ENCODE assay signal across 8 cellular contexts in the genomic region with DNA sequence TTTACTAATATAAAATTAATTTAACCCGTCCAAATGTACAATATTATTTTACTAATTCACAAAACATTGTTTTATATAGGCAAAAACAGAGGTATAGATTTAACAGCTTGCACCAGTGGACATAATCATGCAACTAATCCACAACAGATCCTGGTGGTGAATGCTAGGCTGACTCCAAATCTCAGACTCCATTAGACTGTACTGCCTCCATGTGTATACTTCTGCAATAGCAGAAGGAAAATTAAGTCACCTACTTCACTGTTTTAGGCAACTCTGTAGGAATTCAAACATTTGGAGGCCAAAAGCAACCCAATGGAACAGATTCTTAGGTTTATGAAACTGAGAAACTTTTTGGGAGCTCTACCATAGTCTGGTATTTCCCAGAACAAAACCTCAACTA. TPM values are rescaled to one million over a fixed set of nuclear protein-coding genes. Genes with fewer than 3 reads are reported as not detected.
DNase-seq lines count a peak whose midpoint lies in the region; ATAC-seq, FAIRE-seq and TF ChIP-seq lines count a peak whose summit lies in the region.

No MANE protein-coding gene starts in this region.

- no peak for FAIRE-seq in bronchial epithelial cell (lab: Jason Lieb, UNC)

- no peaks in the 10 kb centered on the region for H3K36me3 Mint-ChIP-seq in naive thymus-derived CD8-positive, alpha-beta T cell

- TF ChIP-seq CTCF in bronchial epithelial cell (IDR thresholded peaks at IDR 0.05; ENCODE audit: insufficient read depth, low read length, severe bottlenecking), result peak; percentile 55

- peaks cover 0 to 10% (median 8%) of the 10 kb centered on the region in 5 donors for H3K27me3 Mint-ChIP-seq in naive thymus-derived CD8-positive, alpha-beta T cell

- POLR2A ChIA-PET in naive thymus-derived CD8-positive, alpha-beta T cell (lab: Charles Lee), result no interaction called here

- H3K4me1 Mint-ChIP-seq in naive thymus-derived CD8-positive, alpha-beta T cell, result no peaks in the 10 kb centered on the region

- DNase-seq in activated CD4-positive, CD25-positive, alpha-beta regulatory T cell (lab: John Stamatoyannopoulos, UW), result no peak
- DNase-seq in H7 (peak; percentile 46), NCI-H2196 (lab: John Stamatoyannopoulos, UW; ENCODE audit: unreplicated experiment) (peak; percentile 7), bronchial epithelial cell (ENCODE audit: low read depth) (peak; percentile 61), cerebellar nuclear complex (lab: John Stamatoyannopoulos, UW) (no peak)
- peak in 1 of 10 donors; percentile 2 for DNase-seq in naive thymus-derived CD8-positive, alpha-beta T cell

- no peak overlapping the region for H3K4me3 Mint-ChIP-seq in naive thymus-derived CD8-positive, alpha-beta T cell

- H3K9me3 Mint-ChIP-seq in naive thymus-derived CD8-positive, alpha-beta T cell, result no peaks in the 10 kb centered on the region

- H3K36me3 ChIP-seq in H7 (replicated peaks; ENCODE audit: control insufficient read depth, insufficient read depth, low read length), result no peaks in the 10 kb centered on the region
- no peaks in the 10 kb centered on the region for H3K36me3 ChIP-seq in bronchial epithelial cell (ENCODE audit: control insufficient read depth, insufficient read depth, low read length)

- H3K27me3 ChIP-seq in H7 (ENCODE audit: control insufficient read depth, insufficient read depth, low read length) (no peaks in the 10 kb centered on the region), bronchial epithelial cell (ENCODE audit: control insufficient read depth, insufficient read depth, low read length) (no peaks in the 10 kb centered on the region)

- H3K4me3 ChIP-seq in H7 (ENCODE audit: insufficient read depth, low read depth, low read length), result no peak overlapping the region
- no peak overlapping the region for H3K4me3 ChIP-seq in bronchial epithelial cell (ENCODE audit: low read depth, low read length)

- H3K27ac Mint-ChIP-seq in naive thymus-derived CD8-positive, alpha-beta T cell, result no peak overlapping the region

- ATAC-seq in activated CD4-positive, CD25-positive, alpha-beta regulatory T cell treated with anti-CD3 and anti-CD28 coated beads, Interleukin-2, amount 50 U/mL, for 24 hours, result peak; percentile 61 to 79
- ATAC-seq in naive thymus-derived CD8-positive, alpha-beta T cell, result peak; percentile 39 to 49
- ATAC-seq in GM19324 (IDR thresholded peaks at IDR 0.05; ENCODE audit: low FRiP score, unreplicated experiment), result no peak

RNA-seq across cellular contexts. Expression of gene RAB39A, which starts 30.0 kb away (rescaled TPM):
- total RNA-seq in H7 (2014; rRNA removed; shearing (Covaris generic)), result 5.2 and 7.2 TPM in 2 replicates
- total RNA-seq in bronchial epithelial cell, result not detected in 2 replicates
- under 1 TPM in 1 of 2 experiments, not detected in 1; 0.18 TPM for total RNA-seq in naive thymus-derived CD8-positive, alpha-beta T cell
- not detected for polyA plus RNA-seq in naive thymus-derived CD8-positive, alpha-beta T cell

RNA-seq across cellular contexts. Expression of gene SLC35F2, which starts 39.7 kb away (rescaled TPM):
- 28.3 and 34.9 TPM in 2 replicates for total RNA-seq in H7 (2014; rRNA removed; shearing (Covaris generic))
- total RNA-seq in bronchial epithelial cell, result 34.8 and 72.7 TPM in 2 replicates
- total RNA-seq in naive thymus-derived CD8-positive, alpha-beta T cell, result 1 to 10 TPM; 3.6 to 4.0 TPM
- 1 to 10 TPM; 2.1 to 5.6 (median 4.1) TPM for polyA plus RNA-seq in naive thymus-derived CD8-positive, alpha-beta T cell

Comparison
In these comparisons a context has a peak if more than half of its experiments do, and no peak if none do; other contexts are left out.
1. DNase-seq: peak in H7 (single experiment), NCI-H2196 (single experiment) and bronchial epithelial cell (single experiment); none in activated CD4-positive, CD25-positive, alpha-beta regulatory T cell (0 of 4) and cerebellar nuclear complex (0 of 2).